1 cellular context compared by ENCODE assay signal in genomic region chr2:24749069-24749691, GRCh38.
TF ChIP-seq lines count a peak whose summit lies in the region.

No MANE protein-coding gene starts in this region.

TF ChIP-seq in GM12878, 131 proteins besides CTCF, POLR2A, EP300 and RAD21:
- TF ChIP-seq MYB (IDR thresholded peaks at IDR 0.05; ENCODE audit: borderline replicate concordance, low read depth, low read length) = no peak
- peak; percentile 12; the same call in 1 of the 2 replicates for TF ChIP-seq SPI1 (IDR thresholded peaks at IDR 0.05; ENCODE audit: borderline replicate concordance, insufficient read depth, low read depth, low read length)
- no peak for TF ChIP-seq NBN (IDR thresholded peaks at IDR 0.05)
- TF ChIP-seq ZBTB33 (IDR thresholded peaks at IDR 0.05) = no peak
- no peak for TF ChIP-seq CHD1 (IDR thresholded peaks at IDR 0.05; ENCODE audit: low read depth, low read length)
- no peak for TF ChIP-seq MXI1 (IDR thresholded peaks at IDR 0.05; ENCODE audit: low read depth, low read length)
- no peak for TF ChIP-seq RUNX3 (IDR thresholded peaks at IDR 0.05; ENCODE audit: low read length)
- TF ChIP-seq FOXM1 (IDR thresholded peaks at IDR 0.05; ENCODE audit: low read depth, low read length) = no peak
